8 cellular contexts compared by ENCODE assay signal in the genomic region with DNA sequence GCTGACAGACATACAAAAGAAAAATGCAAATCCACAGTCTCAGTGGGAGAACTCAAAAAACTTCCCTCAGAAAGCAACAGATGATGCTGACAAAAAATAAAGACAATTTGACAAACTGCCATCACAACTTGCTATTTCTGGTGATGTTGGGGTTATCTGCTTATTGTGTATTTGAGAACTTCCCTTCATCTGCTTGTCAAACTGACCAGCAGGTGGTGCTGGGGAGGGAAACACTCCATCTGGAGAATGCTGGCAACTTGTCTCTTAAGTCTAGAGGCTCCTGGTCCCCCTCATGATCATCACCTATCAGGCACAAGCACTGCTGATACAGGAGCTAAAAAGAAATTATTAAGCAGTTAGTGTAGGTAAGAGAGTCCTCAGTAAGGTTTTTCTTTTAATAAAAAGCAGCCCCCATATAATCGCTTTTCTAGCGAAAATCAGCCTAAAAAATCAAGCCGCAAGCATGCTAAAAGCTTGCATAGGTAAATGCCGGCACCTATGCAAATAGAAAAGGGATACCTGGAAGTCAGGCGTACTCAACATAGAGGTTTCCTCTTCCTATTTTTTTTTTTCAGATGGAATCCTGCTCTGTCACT. TPM values are rescaled to one million over a fixed set of nuclear protein-coding genes. Genes with fewer than 3 reads are reported as not detected.
DNase-seq lines count a peak whose midpoint lies in the region; FAIRE-seq and TF ChIP-seq lines count a peak whose summit lies in the region.

No MANE protein-coding gene starts in this region.

- H4K91ac ChIP-seq in trophoblast cell (ENCODE audit: low read depth, low read length), result no peak overlapping the region

- no peak overlapping the region for H2AFZ ChIP-seq in trophoblast cell (ENCODE audit: insufficient read depth, low read length, poor library complexity)

- H3K9me3 ChIP-seq in trophoblast cell (ENCODE audit: insufficient read depth, low read depth, low read length), result no peaks in the 10 kb centered on the region

- peaks cover 0 to 2% of the 10 kb centered on the region in 2 experiments for H3K4me1 ChIP-seq in trophoblast cell (ENCODE audit: control insufficient read depth in 1 of 2, insufficient read depth in 2 of 2, low read length in 2 of 2)

- no peak overlapping the region for H2AK5ac ChIP-seq in trophoblast cell (ENCODE audit: low read length)

- no peak overlapping the region for H4K8ac ChIP-seq in trophoblast cell (ENCODE audit: low read depth, low read length)

- H3K4ac ChIP-seq in trophoblast cell (ENCODE audit: low read depth, low read length), result no peak overlapping the region

- H3K79me1 ChIP-seq in trophoblast cell (ENCODE audit: low read length), result no peaks in the 10 kb centered on the region

- no peak overlapping the region for H3K14ac ChIP-seq in trophoblast cell (ENCODE audit: low read length)

- no peak overlapping the region for H3K9ac ChIP-seq in trophoblast cell (ENCODE audit: low read length)

- no peak overlapping the region for H3K27ac ChIP-seq in trophoblast cell (ENCODE audit: low read depth, low read length)

- FAIRE-seq in H54 (lab: Jason Lieb, UNC), result peak; percentile 30

- no CpG with 5 or more reads among the region's 5 CpGs for WGBS in trophoblast cell (ENCODE audit: extremely low coverage, insufficient coverage, insufficient read length)

- no peak for TF ChIP-seq POLR2A in H54 (IDR thresholded peaks at IDR 0.05; ENCODE audit: low read depth, low read length)

- H3K36me3 ChIP-seq in trophoblast cell (ENCODE audit: control insufficient read depth in 1 of 2, insufficient read depth in 2 of 2, low read length in 2 of 2), result no peaks in the 10 kb centered on the region

- no peak overlapping the region for H3K23ac ChIP-seq in trophoblast cell (ENCODE audit: low read length)

- H3K27me3 ChIP-seq in trophoblast cell (ENCODE audit: insufficient read depth, low read length), result no peaks in the 10 kb centered on the region

- H4K12ac ChIP-seq in trophoblast cell (ENCODE audit: low read depth, low read length), result no peak overlapping the region

- H3K79me2 ChIP-seq in trophoblast cell (ENCODE audit: control insufficient read depth, insufficient read depth, low read length, poor library complexity), result no peaks in the 10 kb centered on the region

- no peak overlapping the region for H2BK12ac ChIP-seq in trophoblast cell (ENCODE audit: low read length)

- H3K4me3 ChIP-seq in fibroblast of mammary gland (ENCODE audit: control insufficient read depth, low read depth, low read length) (no peak overlapping the region), trophoblast cell (ENCODE audit: low read depth, low read length) (no peak overlapping the region)

- H3K4me2 ChIP-seq in trophoblast cell (ENCODE audit: low read length), result no peak overlapping the region

- TF ChIP-seq CTCF in fibroblast of mammary gland (conservative IDR thresholded peaks at IDR 0.05; ENCODE audit: control insufficient read depth, insufficient read depth, low read depth, low read length), result peak; percentile 74

- no peak overlapping the region for H3K18ac ChIP-seq in trophoblast cell (ENCODE audit: low read length)

- H2BK5ac ChIP-seq in trophoblast cell (ENCODE audit: low read depth, low read length, poor library complexity), result no peak overlapping the region

- DNase-seq in D341Med (ENCODE audit: low spot score) (peak; percentile 36), H54 (ENCODE audit: insufficient read length, low spot score) (no peak), NCI-H82 (lab: John Stamatoyannopoulos, UW) (peak; percentile 56), fibroblast of mammary gland (ENCODE audit: low read depth) (peak; percentile 66), trophoblast cell (peak; percentile 37 to 65), ureter (ENCODE audit: low spot score) (peak; percentile 58), NCI-H524 treated with DMSO at 0.1 percent for 48 hours (lab: John Stamatoyannopoulos, UW) (no peak)
- peak; percentile 66 for DNase-seq in activated CD8-positive, alpha-beta memory T cell treated with anti-CD3 and anti-CD28 coated beads, Interleukin-2, amount 50 U/mL, for 48 hours

- no peak overlapping the region for H2BK120ac ChIP-seq in trophoblast cell (ENCODE audit: insufficient read depth, low read length, poor library complexity)

RNA-seq across cellular contexts. Expression of a gene that starts 9.8 kb away (rescaled TPM):
- 6.6 and 6.9 TPM in 2 replicates for polyA plus RNA-seq in trophoblast cell (2013)
- total RNA-seq in ureter, result 1.0 TPM

RNA-seq across cellular contexts. Expression of a gene that starts 11.1 kb away (rescaled TPM):
- polyA plus RNA-seq in trophoblast cell (2013), result not detected in 2 replicates
- total RNA-seq in ureter, result not detected

RNA-seq across cellular contexts. Expression of a gene that starts 45.4 kb away (rescaled TPM):
- 16.6 and 19.2 TPM in 2 replicates for polyA plus RNA-seq in trophoblast cell (2013)
- 42.8 TPM for total RNA-seq in ureter

Comparison
In these comparisons a context has a peak if more than half of its experiments do, and no peak if none do; other contexts are left out.
1. DNase-seq: peak in D341Med (single experiment), NCI-H82 (single experiment), activated CD8-positive, alpha-beta memory T cell treated with anti-CD3 and anti-CD28 coated beads, Interleukin-2, amount 50 U/mL, for 48 hours (single experiment), fibroblast of mammary gland (single experiment), trophoblast cell (2 of 2) and ureter (single experiment); none in H54 (single experiment) and NCI-H524 treated with DMSO at 0.1 percent for 48 hours (single experiment).